14 cellular contexts compared by ENCODE assay signal in the genomic region with DNA sequence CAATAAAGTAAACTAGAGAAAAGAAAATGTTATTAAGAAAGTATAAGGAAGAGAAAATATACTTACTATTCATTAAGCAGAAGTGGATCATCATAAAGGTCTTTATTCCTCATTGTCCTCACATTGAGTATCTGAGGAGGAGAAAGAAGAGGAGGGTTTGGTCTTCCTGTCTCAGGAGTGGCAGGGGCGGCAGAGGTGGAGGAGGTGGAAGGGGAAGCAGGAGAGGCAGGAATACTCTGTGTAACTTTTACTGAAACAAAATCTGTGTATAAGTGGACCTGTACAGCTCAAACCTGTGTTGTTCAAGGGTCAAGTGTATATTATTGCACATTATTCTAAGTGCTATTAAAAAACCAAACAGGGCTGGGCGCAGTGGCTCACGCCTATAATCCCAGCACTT.
"Had no signal": no experiment of that assay in that cellular context is flagged by ENCODE, and none has a peak within 500 bp of the region (broad histone marks: within the 10 kb centered on the region; RNA-seq: fewer than 3 reads in every experiment).

No MANE protein-coding gene starts in this region.

- H3K9me3 ChIP-seq: heart right ventricle, left ventricle myocardium inferior had no signal

- H3K27ac Mint-ChIP-seq: activated naive CD4-positive, alpha-beta T cell treated with anti-CD3 and anti-CD28 coated beads, Interleukin-2, amount 50 U/mL, for 72 hours had no signal

- H3K9me3 Mint-ChIP-seq: activated naive CD4-positive, alpha-beta T cell treated with anti-CD3 and anti-CD28 coated beads, Interleukin-2, amount 50 U/mL, for 72 hours had no signal

- H3K36me3 ChIP-seq: heart right ventricle, left ventricle myocardium inferior had no signal

- ATAC-seq: activated CD4-positive, CD25-positive, alpha-beta regulatory T cell treated with anti-CD3 and anti-CD28 coated beads, Interleukin-2, amount 50 U/mL, for 24 hours; activated naive CD4-positive, alpha-beta T cell treated with anti-CD3 and anti-CD28 coated beads, Interleukin-2, amount 50 U/mL, for 72 hours; heart right ventricle; right cardiac atrium had no signal

- H3K4me3 ChIP-seq: heart right ventricle, left ventricle myocardium inferior had no signal

- DNase-seq: activated CD4-positive, alpha-beta T cell treated with anti-CD3 and anti-CD28 coated beads, Interleukin-2, amount 50 U/mL, for 4 hours; activated effector memory CD4-positive, alpha-beta T cell treated with anti-CD3 and anti-CD28 coated beads, Interleukin-2, amount 50 U/mL, for 16 hours; activated T-cell treated with anti-CD3 and anti-CD28 coated beads, Interleukin-2, amount 50 U/mL, for 1 hour; heart right ventricle; islet precursor cell; left ventricle myocardium inferior; mesendoderm; posterior cingulate gyrus; right cardiac atrium; stimulated activated CD4-positive, alpha-beta T cell treated with anti-CD3 and anti-CD28 coated beads, Interleukin-1b, Interleukin-23, amount 100 ng/mL, for 48 hours; stimulated activated naive CD4-positive, alpha-beta T cell; T-helper 2 cell had no signal

- H3K27me3 ChIP-seq: heart right ventricle had no signal

- H3K36me3 Mint-ChIP-seq: activated naive CD4-positive, alpha-beta T cell treated with anti-CD3 and anti-CD28 coated beads, Interleukin-2, amount 50 U/mL, for 72 hours had no signal
